27 cellular contexts compared by ENCODE assay signal in the genomic region with DNA sequence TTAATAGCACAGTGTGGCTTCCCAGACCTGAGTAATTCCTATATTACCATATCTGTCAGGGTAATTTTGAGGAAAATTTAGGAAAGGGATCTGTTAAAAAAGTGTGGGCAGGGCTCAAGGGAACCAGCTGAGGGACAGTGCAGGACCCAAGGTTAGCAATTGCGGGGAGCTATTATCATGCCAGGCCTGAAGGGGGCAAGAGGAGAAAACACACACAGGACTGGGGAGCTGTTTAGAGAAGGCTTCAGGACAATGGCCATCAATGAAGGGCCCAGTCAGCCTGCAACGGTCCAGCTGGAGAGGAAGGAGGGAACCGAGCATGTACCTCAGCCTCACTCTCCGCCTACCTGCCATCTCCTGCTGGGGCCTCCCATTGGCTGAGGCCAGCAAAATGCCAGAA.
"Had no signal": no experiment of that assay in that cellular context is flagged by ENCODE, and none has a peak within 500 bp of the region (broad histone marks: within the 10 kb centered on the region; RNA-seq: fewer than 3 reads in every experiment).

No MANE protein-coding gene starts in this region.

- H3K79me2 ChIP-seq: hepatocyte, parathyroid adenoma had no signal

- H3K9me3 ChIP-seq: gastroesophageal sphincter, psoas muscle, stomach had no signal

- ATAC-seq: activated CD4-positive, CD25-positive, alpha-beta regulatory T cell treated with anti-CD3 and anti-CD28 coated beads, Interleukin-2, amount 50 U/mL, for 24 hours; gastroesophageal sphincter; naive thymus-derived CD4-positive, alpha-beta T cell; psoas muscle; stimulated activated naive B cell treated with anti-CD40 and anti-IgM and Interleukin-4, amounts not matched to agents 10 μg/mL and 1 μg/mL and 100 μg/mL, for 72 hours had no signal

- H3K4me2 ChIP-seq: hepatocyte had no signal

- DNase-seq: activated CD4-positive, alpha-beta T cell treated with anti-CD3 and anti-CD28 coated beads for 48 hours; activated CD4-positive, alpha-beta T cell treated with anti-CD3 and anti-CD28 coated beads, Interleukin-2, amount 50 U/mL, for 48 hours; activated CD8-positive, alpha-beta memory T cell treated with anti-CD3 and anti-CD28 coated beads, Interleukin-2, amount 50 U/mL, for 4 hours; activated gamma-delta T cell treated with Interleukin-2 at 50 U/mL for 16 hours; activated naive CD4-positive, alpha-beta T cell treated with anti-CD3 and anti-CD28 coated beads, Interleukin-2, amount 50 U/mL, for 16 hours; activated T-cell treated with anti-CD3 and anti-CD28 coated beads, Interleukin-2, amount 50 U/mL, for 1 hour; amygdala; dorsolateral prefrontal cortex; effector memory CD4-positive, alpha-beta T cell; erythroblast; midbrain; naive thymus-derived CD4-positive, alpha-beta T cell; nucleus accumbens; psoas muscle; stimulated activated CD4-positive, alpha-beta T cell treated with anti-CD3 and anti-CD28 coated beads, Interleukin-15, amount 100 ng/mL, for 24 hours; stimulated activated CD4-positive, alpha-beta T cell treated with anti-CD3 and anti-CD28 coated beads, Interleukin-2, amount 100 ng/mL, for 24 hours; stimulated activated naive B cell treated with anti-CD40 and anti-IgM and Interleukin-4, amounts not matched to agents 10 μg/mL and 1 μg/mL and 100 μg/mL, for 72 hours; stomach; T-helper 9 cell; tibial artery had no signal

- H3K36me3 ChIP-seq: gastroesophageal sphincter, stomach, tibial artery had no signal

- H2AFZ ChIP-seq: hepatocyte, parathyroid adenoma had no signal

- H3K27me3 ChIP-seq: gastroesophageal sphincter, hepatocyte, stomach, tibial artery had no signal

- H3K27ac ChIP-seq: dorsolateral prefrontal cortex, gastroesophageal sphincter, hepatocyte, parathyroid adenoma, psoas muscle, stomach, tibial artery, VCaP had no signal

- H3K9ac ChIP-seq: parathyroid adenoma had no signal

- H3K4me3 ChIP-seq: dorsolateral prefrontal cortex, gastroesophageal sphincter, hepatocyte, psoas muscle, stomach, tibial artery had no signal

- FAIRE-seq: colon, TTC549 had no signal

- H3K4me1 ChIP-seq: parathyroid adenoma, psoas muscle, stomach had no signal
